ENCODE assay signal across 20 cellular contexts in genomic region chr1:67812225-67812624, GRCh38. TPM values are rescaled to one million over a fixed set of nuclear protein-coding genes. Genes with fewer than 3 reads are reported as not detected.
A peak's percentile ranks its signal among the peaks of the same experiment; 100 is the strongest.
DNase-seq lines count a peak whose midpoint lies in the region; ATAC-seq and TF ChIP-seq lines count a peak whose summit lies in the region.
"Had no signal": no experiment of that assay in that cellular context is flagged by ENCODE, and none has a peak within 500 bp of the region (broad histone marks: within the 10 kb centered on the region; RNA-seq: fewer than 3 reads in every experiment).

No MANE protein-coding gene starts in this region.

- H3K4me1 Mint-ChIP-seq in activated T-helper 17 cell treated with anti-CD3 and anti-CD28 coated beads, Interleukin-2, amount 50 U/mL, for 72 hours, result no peaks in the 10 kb centered on the region
- H3K4me1 Mint-ChIP-seq: CD8-positive, alpha-beta memory T cell had no signal

- intact Hi-C loops in Right ventricle myocardium superior (cut with DNase I) (no loop called here), heart right ventricle (cut with DNase I) (loop anchor here in 1 of 10 donors (1.0 kb wide), 1 partner anchor 9 kb away; no protein-coding TSS in a partner anchor)

- ATAC-seq in Right ventricle myocardium superior (ENCODE audit: poor library complexity) (peak; percentile 32), heart right ventricle (peak in 5 of 8 donors; percentile 35 to 81 (median 66))
- no peak for ATAC-seq in activated T-helper 17 cell treated with anti-CD3 and anti-CD28 coated beads, Interleukin-2, amount 50 U/mL, for 72 hours (replicated peaks)

- peaks cover 5% of the 10 kb centered on the region for H3K27me3 Mint-ChIP-seq in activated T-helper 17 cell treated with anti-CD3 and anti-CD28 coated beads, Interleukin-2, amount 50 U/mL, for 72 hours
- H3K27me3 Mint-ChIP-seq: CD8-positive, alpha-beta memory T cell had no signal

- H3K9me3 Mint-ChIP-seq in activated T-helper 17 cell treated with anti-CD3 and anti-CD28 coated beads, Interleukin-2, amount 50 U/mL, for 72 hours, result no peaks in the 10 kb centered on the region
- H3K9me3 Mint-ChIP-seq: CD8-positive, alpha-beta memory T cell had no signal

- peak overlapping the region in 1 of 5 donors; percentile 34 for H3K9ac ChIP-seq in subcutaneous abdominal adipose tissue (ENCODE audit: low read length in 5 of 5)
- H3K9ac ChIP-seq: KMS-11 had no signal

- no peak overlapping the region for H3K27ac Mint-ChIP-seq in activated T-helper 17 cell treated with anti-CD3 and anti-CD28 coated beads, Interleukin-2, amount 50 U/mL, for 72 hours
- H3K27ac Mint-ChIP-seq: CD8-positive, alpha-beta memory T cell had no signal

- DNase-seq in Right ventricle myocardium superior, result no peak
- DNase-seq in right atrium auricular region (ENCODE audit: low spot score), result no peak
- no peak for DNase-seq in heart right ventricle
- DNase-seq in midbrain (lab: John Stamatoyannopoulos, UW), result no peak
- no peak for DNase-seq in ecto neural progenitor cell (ENCODE audit: low spot score)
- DNase-seq: Calu3; CD8-positive, alpha-beta memory T cell; GDM1; IMR-90; NCI-H1105; NCI-H146; NCI-H2029; NCI-H2171 treated with DMSO at 0.1 percent for 48 hours; NCI-H446; NCI-H526 treated with DMSO at 0.1 percent for 48 hours; OCI-M1 had no signal

- no peak overlapping the region for H3K27ac ChIP-seq in right atrium auricular region
- peak overlapping the region in 2 of 10 donors; percentile 14 to 17 for H3K27ac ChIP-seq in heart right ventricle
- peak overlapping the region; percentile 85 for H3K27ac ChIP-seq in subcutaneous abdominal adipose tissue (ENCODE audit: low read depth, low read length)
- H3K27ac ChIP-seq: C4-2B, KMS-11 had no signal

- no peak overlapping the region for H3K4me3 ChIP-seq in right atrium auricular region
- H3K4me3 ChIP-seq in heart right ventricle, result no peak overlapping the region
- H3K4me3 ChIP-seq in subcutaneous abdominal adipose tissue (ENCODE audit: low read depth in 1 of 5, low read length in 5 of 5), result no peak overlapping the region

- H3K4me3 Mint-ChIP-seq in activated T-helper 17 cell treated with anti-CD3 and anti-CD28 coated beads, Interleukin-2, amount 50 U/mL, for 72 hours, result no peak overlapping the region
- H3K4me3 Mint-ChIP-seq: CD8-positive, alpha-beta memory T cell had no signal

- TF ChIP-seq CTCF in right atrium auricular region (IDR thresholded peaks at IDR 0.05), result no peak
- no peak for TF ChIP-seq CTCF in heart right ventricle (IDR thresholded peaks at IDR 0.05)

- H3K36me3 Mint-ChIP-seq in activated T-helper 17 cell treated with anti-CD3 and anti-CD28 coated beads, Interleukin-2, amount 50 U/mL, for 72 hours (ENCODE audit: low read depth), result no peaks in the 10 kb centered on the region
- H3K36me3 Mint-ChIP-seq: CD8-positive, alpha-beta memory T cell had no signal

- H3K27me3 ChIP-seq in right atrium auricular region (no peaks in the 10 kb centered on the region), heart right ventricle (no peaks in the 10 kb centered on the region), subcutaneous abdominal adipose tissue (ENCODE audit: control insufficient read depth in 5 of 5, insufficient read depth in 4 of 5, low read length in 5 of 5) (no peaks in the 10 kb centered on the region)

- H3K9me3 ChIP-seq in right atrium auricular region (no peaks in the 10 kb centered on the region), heart right ventricle (peaks cover 0 to 20% (median 0%) of the 10 kb centered on the region in 11 donors), subcutaneous abdominal adipose tissue (ENCODE audit: control insufficient read depth in 5 of 5, low read length in 5 of 5) (no peaks in the 10 kb centered on the region)

- H3K4me1 ChIP-seq in right atrium auricular region, result peaks cover 0 to 19% of the 10 kb centered on the region in 2 donors
- H3K4me1 ChIP-seq in heart right ventricle, result peaks cover 0 to 58% (median 41%) of the 10 kb centered on the region in 9 donors
- peaks cover 1 to 48% (median 39%) of the 10 kb centered on the region in 5 donors for H3K4me1 ChIP-seq in subcutaneous abdominal adipose tissue (ENCODE audit: control insufficient read depth in 5 of 5, insufficient read depth in 5 of 5, low read length in 5 of 5)

- WGBS in heart right ventricle, 2 donors, result 53 to 58% methylated on average over 2 of the region's 2 CpGs

- H3K36me3 ChIP-seq in right atrium auricular region, result no peaks in the 10 kb centered on the region
- H3K36me3 ChIP-seq in heart right ventricle, result no peaks in the 10 kb centered on the region
- no peaks in the 10 kb centered on the region for H3K36me3 ChIP-seq in subcutaneous abdominal adipose tissue (ENCODE audit: control insufficient read depth in 5 of 5, insufficient read depth in 5 of 5, low read length in 5 of 5)

RNA-seq across cellular contexts. Expression of gene GNG12, which starts 21.0 kb away (rescaled TPM):
- 31.9 TPM for total RNA-seq in Right ventricle myocardium superior
- total RNA-seq in right atrium auricular region, result 10 to 100 TPM; 29.1 to 45.4 TPM
- total RNA-seq in heart right ventricle, result 10 to 100 TPM; 32.0 to 49.4 (median 35.8) TPM
- 10 to 100 TPM in 1 of 2 donors, 1 to 10 TPM in 1; 8.5 to 23.3 TPM for polyA plus RNA-seq in heart right ventricle
- under 1 TPM; 0.13 to 0.34 TPM for total RNA-seq in activated T-helper 17 cell treated with anti-CD3 and anti-CD28 coated beads, Interleukin-2, amount 50 U/mL, for 72 hours
- polyA plus RNA-seq: CD8-positive, alpha-beta memory T cell had no signal

Comparison
In these comparisons a context has a peak if more than half of its experiments do, and no peak if none do; other contexts are left out.
1. RNA of gene GNG12, which starts 21.0 kb away (total RNA-seq): 29.1 to 45.4 TPM in right atrium auricular region, 32.0 to 49.4 TPM in heart right ventricle and 31.9 TPM in Right ventricle myocardium superior (single experiment); 0.13 to 0.34 TPM in activated T-helper 17 cell treated with anti-CD3 and anti-CD28 coated beads, Interleukin-2, amount 50 U/mL, for 72 hours; every median in the first group is over 10 times any median in the second.